Comparison of ENCODE assay signal across 24 cellular contexts in the genomic region with DNA sequence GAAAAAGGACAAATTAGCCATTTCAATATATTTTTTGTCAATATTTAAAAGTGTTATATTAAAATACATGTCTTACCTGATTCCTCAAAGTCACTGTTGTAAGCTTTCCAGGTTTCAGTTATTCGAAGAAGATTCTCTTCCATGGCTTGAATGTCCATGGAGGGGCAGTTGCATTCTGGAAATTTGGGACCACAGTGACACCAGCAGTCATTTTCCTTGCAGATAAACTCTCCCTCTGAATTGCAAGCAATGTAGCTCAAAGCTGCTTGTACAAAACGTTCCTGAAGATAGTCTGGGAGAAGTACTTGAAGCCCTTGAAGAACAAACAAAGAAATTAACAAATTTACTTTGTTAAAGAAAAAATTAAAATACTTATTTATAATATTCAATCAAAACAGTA.
"Had no signal": no experiment of that assay in that cellular context is flagged by ENCODE, and none has a peak within 500 bp of the region (broad histone marks: within the 10 kb centered on the region; RNA-seq: fewer than 3 reads in every experiment).

No MANE protein-coding gene starts in this region.

- H3K4me3 Mint-ChIP-seq: activated CD8-positive, alpha-beta T cell treated with anti-CD3 and anti-CD28 coated beads, Interleukin-2, amount 10 ng/mL, durations not matched to agents 7 days and 5 days; activated naive CD4-positive, alpha-beta T cell treated with anti-CD3 and anti-CD28 coated beads, Interleukin-2, amount 50 U/mL, for 24 hours; activated T-helper 1 cell treated with anti-CD3 and anti-CD28 coated beads, Interleukin-12 subunit alpha, Interleukin-12 subunit beta, Interleukin-2, Interleukin-4 antibody, amounts not matched to agents 30 ng/mL and 10 ng/mL and 1 ng/mL, durations not matched to agents 14 hours and 24 hours and 36 hours; brain; nephron; stimulated activated naive B cell treated with anti-CD40 and anti-IgM and Interleukin-4, amounts not matched to agents 10 μg/mL and 1 μg/mL and 100 μg/mL, for 72 hours; type B pancreatic cell had no signal

- H3K27me3 Mint-ChIP-seq: activated naive CD4-positive, alpha-beta T cell treated with anti-CD3 and anti-CD28 coated beads, Interleukin-2, amount 50 U/mL, for 24 hours; brain; stimulated activated naive B cell treated with anti-CD40 and anti-IgM and Interleukin-4, amounts not matched to agents 10 μg/mL and 1 μg/mL and 100 μg/mL, for 72 hours; type B pancreatic cell had no signal

- H3K36me3 Mint-ChIP-seq: activated naive CD4-positive, alpha-beta T cell treated with anti-CD3 and anti-CD28 coated beads, Interleukin-2, amount 50 U/mL, for 24 hours; brain; stimulated activated naive B cell treated with anti-CD40 and anti-IgM and Interleukin-4, amounts not matched to agents 10 μg/mL and 1 μg/mL and 100 μg/mL, for 72 hours; type B pancreatic cell had no signal

- ATAC-seq: activated CD4-positive, CD25-positive, alpha-beta regulatory T cell treated with anti-CD3 and anti-CD28 coated beads, Interleukin-2, amount 50 U/mL, for 24 hours; activated CD8-positive, alpha-beta T cell treated with anti-CD3 and anti-CD28 coated beads, Interleukin-2, amount 10 ng/mL, durations not matched to agents 7 days and 5 days; left ventricle myocardium superior; sciatic nerve; stimulated activated naive B cell treated with anti-CD40 and anti-IgM and Interleukin-4, amounts not matched to agents 10 μg/mL and 1 μg/mL and 100 μg/mL, for 72 hours had no signal

- H3K4me1 Mint-ChIP-seq: activated naive CD4-positive, alpha-beta T cell treated with anti-CD3 and anti-CD28 coated beads, Interleukin-2, amount 50 U/mL, for 24 hours; brain; nephron; stimulated activated naive B cell treated with anti-CD40 and anti-IgM and Interleukin-4, amounts not matched to agents 10 μg/mL and 1 μg/mL and 100 μg/mL, for 72 hours had no signal

- DNase-seq: activated CD4-positive, alpha-beta T cell treated with anti-CD3 and anti-CD28 coated beads, Interleukin-2, amount 50 U/mL, for 1 hour; activated CD8-positive, alpha-beta T cell treated with anti-CD3 and anti-CD28 coated beads, Interleukin-2, amount 10 ng/mL, durations not matched to agents 7 days and 5 days; activated gamma-delta T cell; dermis blood vessel endothelial cell; effector memory CD4-positive, alpha-beta T cell; foreskin melanocyte; left ventricle myocardium superior; mammary epithelial cell; small intestine; stimulated activated CD4-positive, alpha-beta T cell treated with anti-CD3 and anti-CD28 coated beads, Interleukin-15, amount 100 ng/mL, for 24 hours; stimulated activated CD8-positive, alpha-beta memory T cell treated with anti-CD3 and anti-CD28 coated beads, Interleukin-4, amount 100 ng/mL, for 48 hours; stimulated activated naive B cell treated with anti-CD40 and anti-IgM and Interleukin-4, amounts not matched to agents 10 μg/mL and 1 μg/mL and 100 μg/mL, for 72 hours; testis had no signal

- H3K9me3 Mint-ChIP-seq: activated T-helper 1 cell treated with anti-CD3 and anti-CD28 coated beads, Interleukin-12 subunit alpha, Interleukin-12 subunit beta, Interleukin-2, Interleukin-4 antibody, amounts not matched to agents 30 ng/mL and 10 ng/mL and 1 ng/mL, durations not matched to agents 14 hours and 24 hours and 36 hours; nephron; type B pancreatic cell had no signal

- H3K4me1 ChIP-seq: parathyroid adenoma, testis, vagina had no signal

- H3K4me3 ChIP-seq: testis, vagina had no signal

- H3K27ac Mint-ChIP-seq: activated CD8-positive, alpha-beta T cell treated with anti-CD3 and anti-CD28 coated beads, Interleukin-2, amount 10 ng/mL, durations not matched to agents 7 days and 5 days; activated T-helper 1 cell treated with anti-CD3 and anti-CD28 coated beads, Interleukin-12 subunit alpha, Interleukin-12 subunit beta, Interleukin-2, Interleukin-4 antibody, amounts not matched to agents 30 ng/mL and 10 ng/mL and 1 ng/mL, durations not matched to agents 14 hours and 24 hours and 36 hours; brain; nephron; stimulated activated naive B cell treated with anti-CD40 and anti-IgM and Interleukin-4, amounts not matched to agents 10 μg/mL and 1 μg/mL and 100 μg/mL, for 72 hours; type B pancreatic cell had no signal

- H3K27ac ChIP-seq: neutrophil, parathyroid adenoma, testis, vagina, VCaP had no signal

- H3K9me3 ChIP-seq: neutrophil, testis, vagina had no signal

- FAIRE-seq: small intestine had no signal
